6 cellular contexts compared by ENCODE assay signal in the genomic region with DNA sequence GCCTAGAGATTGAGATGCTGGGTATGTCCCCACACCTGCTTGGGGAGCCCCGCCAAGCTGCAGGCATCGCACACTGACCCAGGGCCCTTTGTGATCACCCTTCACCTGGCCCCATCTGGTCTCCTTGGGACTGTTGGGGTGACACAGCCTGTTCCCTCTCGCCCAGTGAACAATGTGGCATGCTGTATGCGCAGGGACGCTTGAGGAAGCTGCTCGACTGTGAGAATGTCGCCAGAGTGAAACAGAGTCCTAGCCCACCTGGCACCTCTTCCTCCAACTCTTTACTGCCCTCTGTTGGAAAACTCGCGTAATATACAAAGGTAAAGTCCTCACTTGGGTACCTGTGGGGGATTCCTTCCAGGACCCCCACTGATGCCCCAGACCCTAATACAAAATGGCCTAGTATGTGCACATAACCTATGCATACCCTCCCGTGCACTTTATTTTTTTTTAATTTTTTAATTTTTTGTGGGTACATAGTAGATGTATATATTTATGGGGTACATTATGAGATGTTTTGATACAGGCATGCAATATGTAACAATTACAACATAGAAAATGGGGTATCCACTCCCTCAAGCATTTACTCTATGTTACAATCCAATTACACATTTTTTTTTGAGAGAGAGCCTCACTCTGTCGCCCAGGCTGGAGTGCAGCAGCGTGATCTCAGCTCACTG. TPM values are rescaled to one million over a fixed set of nuclear protein-coding genes. Genes with fewer than 3 reads are reported as not detected.
A peak's percentile ranks its signal among the peaks of the same experiment; 100 is the strongest.
DNase-seq lines count a peak whose midpoint lies in the region; TF ChIP-seq lines count a peak whose summit lies in the region.

No MANE protein-coding gene starts in this region.

- H3K9me3 Mint-ChIP-seq in HFFc6 (peaks cover 6% of the 10 kb centered on the region; the same call in 1 of the 2 replicates), nephron progenitor cell (peaks cover 11% of the 10 kb centered on the region)
- no peaks in the 10 kb centered on the region for H3K9me3 Mint-ChIP-seq in T-helper 2 cell treated with Interferon-gamma antibody and Interleukin-4, amounts not matched to agents 5 μg/mL and 100 μg/mL, for 36 hours

- no peak overlapping the region for H3K9ac ChIP-seq in adipocyte (ENCODE audit: low read length)

- no peak for DNase-seq in AG09309 (ENCODE audit: low read depth)
- DNase-seq in HFFc6: no peak
- DNase-seq in adipocyte (ENCODE audit: low read depth): peak; percentile 25
- peak; percentile 35 for DNase-seq in nephron progenitor cell
- DNase-seq in NCI-H446 treated with DMSO at 0.1 percent for 48 hours (lab: John Stamatoyannopoulos, UW): no peak
- DNase-seq in T-helper 2 cell treated with Interferon-gamma antibody and Interleukin-4, amounts not matched to agents 5 μg/mL and 100 μg/mL, for 36 hours (ENCODE audit: low spot score): no peak

- H3K36me3 Mint-ChIP-seq in HFFc6 (ENCODE audit: low read depth) (peaks cover 10% of the 10 kb centered on the region), nephron progenitor cell (ENCODE audit: low read depth) (no peaks in the 10 kb centered on the region)
- peaks cover 3% of the 10 kb centered on the region for H3K36me3 Mint-ChIP-seq in T-helper 2 cell treated with Interferon-gamma antibody and Interleukin-4, amounts not matched to agents 5 μg/mL and 100 μg/mL, for 36 hours (ENCODE audit: low read depth)

- H3K4me3 ChIP-seq in AG09309 (ENCODE audit: control insufficient read depth, low read depth, low read length) (no peak overlapping the region), adipocyte (ENCODE audit: low read length) (no peak overlapping the region)

- no peaks in the 10 kb centered on the region for H3K27me3 ChIP-seq in adipocyte (replicated peaks; ENCODE audit: control insufficient read depth, insufficient read depth, low read length)

- no peaks in the 10 kb centered on the region for H3K4me1 ChIP-seq in adipocyte (ENCODE audit: control insufficient read depth, insufficient read depth, low read length)

- peaks cover 7% of the 10 kb centered on the region; the same call in 1 of the 2 replicates for H3K4me1 Mint-ChIP-seq in HFFc6 (ENCODE audit: low read depth)
- H3K4me1 Mint-ChIP-seq in nephron progenitor cell: no peaks in the 10 kb centered on the region
- H3K4me1 Mint-ChIP-seq in T-helper 2 cell treated with Interferon-gamma antibody and Interleukin-4, amounts not matched to agents 5 μg/mL and 100 μg/mL, for 36 hours (ENCODE audit: low read depth): peaks cover 8% of the 10 kb centered on the region

- no peaks in the 10 kb centered on the region for H3K36me3 ChIP-seq in adipocyte (ENCODE audit: control insufficient read depth, insufficient read depth, low read length, severe bottlenecking)

- peak; percentile 51 for TF ChIP-seq CTCF in AG09309 (IDR thresholded peaks at IDR 0.05; ENCODE audit: control insufficient read depth, insufficient read depth, low read depth, low read length, missing control alignments)
- TF ChIP-seq CTCF in HFFc6 (IDR thresholded peaks at IDR 0.05): peak; percentile 75
- TF ChIP-seq CTCF in nephron progenitor cell (IDR thresholded peaks at IDR 0.05): peak; percentile 72

- no peak overlapping the region for H3K27ac Mint-ChIP-seq in HFFc6
- H3K27ac Mint-ChIP-seq in nephron progenitor cell: no peak overlapping the region
- no peak overlapping the region for H3K27ac Mint-ChIP-seq in T-helper 2 cell treated with Interferon-gamma antibody and Interleukin-4, amounts not matched to agents 5 μg/mL and 100 μg/mL, for 36 hours

- H3K9me3 ChIP-seq in adipocyte (ENCODE audit: control insufficient read depth, low read length): no peaks in the 10 kb centered on the region

- no peaks in the 10 kb centered on the region; the same call in 1 of the 2 replicates for H3K27me3 Mint-ChIP-seq in HFFc6 (ENCODE audit: insufficient read depth)
- peaks cover 26% of the 10 kb centered on the region for H3K27me3 Mint-ChIP-seq in nephron progenitor cell (ENCODE audit: low read depth, poor library complexity)
- no peaks in the 10 kb centered on the region for H3K27me3 Mint-ChIP-seq in T-helper 2 cell treated with Interferon-gamma antibody and Interleukin-4, amounts not matched to agents 5 μg/mL and 100 μg/mL, for 36 hours (ENCODE audit: low read depth)

- H3K4me3 Mint-ChIP-seq in HFFc6: no peak overlapping the region
- no peak overlapping the region for H3K4me3 Mint-ChIP-seq in nephron progenitor cell
- no peak overlapping the region for H3K4me3 Mint-ChIP-seq in T-helper 2 cell treated with Interferon-gamma antibody and Interleukin-4, amounts not matched to agents 5 μg/mL and 100 μg/mL, for 36 hours

RNA-seq across cellular contexts. Expression of gene BLOC1S3, which starts 9.0 kb away (rescaled TPM):
- total RNA-seq in HFFc6 (2021; fragmentation: NEBNext Ultra II Directional; extraction: Animal tissue kit (Norgen Biotek cat#: 25700)): 10 to 100 TPM; 10.5 to 14.2 (median 12.2) TPM

RNA-seq across cellular contexts. Expression of gene TRAPPC6A, which starts 9.5 kb away (rescaled TPM):
- 1 to 10 TPM; 3.5 to 6.9 (median 5.2) TPM for total RNA-seq in HFFc6 (2021; fragmentation: NEBNext Ultra II Directional; extraction: Animal tissue kit (Norgen Biotek cat#: 25700))

RNA-seq across cellular contexts. Expression of gene NKPD1, which starts 26.8 kb away (rescaled TPM):
- under 1 TPM in 5 of 6 experiments, not detected in 1; 0.07 to 0.17 (median 0.07) TPM for total RNA-seq in HFFc6 (2021; fragmentation: NEBNext Ultra II Directional; extraction: Animal tissue kit (Norgen Biotek cat#: 25700))

RNA-seq across cellular contexts. Expression of gene EXOC3L2, which starts 57.6 kb away (rescaled TPM):
- under 1 TPM in 1 of 6 experiments, not detected in 5; 0.10 TPM for total RNA-seq in HFFc6 (2021; fragmentation: NEBNext Ultra II Directional; extraction: Animal tissue kit (Norgen Biotek cat#: 25700))

Comparison
In these comparisons a context has a peak if more than half of its experiments do, and no peak if none do; other contexts are left out.
1. DNase-seq: peak in adipocyte (single experiment) and nephron progenitor cell (single experiment); none in AG09309 (single experiment), HFFc6 (single experiment), NCI-H446 treated with DMSO at 0.1 percent for 48 hours (single experiment) and T-helper 2 cell treated with Interferon-gamma antibody and Interleukin-4, amounts not matched to agents 5 μg/mL and 100 μg/mL, for 36 hours (single experiment).
2. Peak in every context shown above with its lines, with median percentiles within 50 percentile points of each other: CTCF ChIP-seq.